20 cellular contexts compared by ENCODE assay signal in the genomic region with DNA sequence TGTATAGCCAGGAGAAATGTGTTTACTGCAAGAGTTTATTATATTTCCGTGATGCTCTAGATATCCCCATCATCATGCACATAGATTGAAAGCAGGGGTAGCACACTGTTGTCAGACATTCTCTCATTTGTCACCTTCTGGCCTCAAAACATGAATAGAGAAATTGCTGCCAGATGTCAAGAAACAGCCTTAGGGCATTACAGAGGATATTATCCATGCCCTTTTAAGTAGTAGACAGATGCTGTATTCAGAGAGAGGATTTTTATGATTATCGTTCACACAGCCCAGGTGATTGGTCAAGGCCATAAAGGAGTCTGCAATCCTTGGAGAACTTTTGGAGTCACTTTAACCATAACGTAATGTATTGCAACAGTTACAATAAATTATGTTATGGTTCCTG.
"Had no signal": no experiment of that assay in that cellular context is flagged by ENCODE, and none has a peak within 500 bp of the region (broad histone marks: within the 10 kb centered on the region; RNA-seq: fewer than 3 reads in every experiment).

No MANE protein-coding gene starts in this region.

- H3K9me3 ChIP-seq: ascending aorta, colonic mucosa, mucosa of descending colon, prostate gland, right lobe of liver, testis, upper lobe of left lung had no signal

- H3K27me3 ChIP-seq: ascending aorta, colonic mucosa, heart right ventricle, neural progenitor cell, right lobe of liver, testis, upper lobe of left lung had no signal

- H3K4me3 ChIP-seq: ascending aorta, colonic mucosa, heart right ventricle, mucosa of descending colon, neural progenitor cell, prostate gland, right lobe of liver, testis, upper lobe of left lung had no signal

- ATAC-seq: activated CD4-positive, CD25-positive, alpha-beta regulatory T cell treated with anti-CD3 and anti-CD28 coated beads, Interleukin-2, amount 50 U/mL, for 24 hours; activated naive CD8-positive, alpha-beta T cell treated with anti-CD3 and anti-CD28 coated beads, Interleukin-2, amount 50 U/mL, for 24 hours; activated T-cell treated with anti-CD3 and anti-CD28 coated beads, Interleukin-2, amount 50 U/mL, for 4 hours; heart right ventricle; left ventricle myocardium superior; mucosa of descending colon; right lobe of liver; stimulated activated memory B cell treated with anti-CD40 and anti-IgM and Interleukin-4, amounts not matched to agents 10 μg/mL and 1 μg/mL and 100 μg/mL, for 72 hours had no signal

- H3K4me1 ChIP-seq: ascending aorta, colonic mucosa, heart right ventricle, neural progenitor cell, prostate gland, right lobe of liver, testis, upper lobe of left lung had no signal

- H3K36me3 ChIP-seq: ascending aorta, colonic mucosa, heart right ventricle, neural progenitor cell, prostate gland, right lobe of liver, upper lobe of left lung had no signal

- DNase-seq: activated CD4-positive, alpha-beta T cell treated with anti-CD3 and anti-CD28 coated beads, Interleukin-2, amount 50 U/mL, for 1 hour; activated CD8-positive, alpha-beta memory T cell treated with anti-CD3 and anti-CD28 coated beads, Interleukin-2, amount 50 U/mL, for 4 hours; activated naive CD4-positive, alpha-beta T cell treated with anti-CD3 and anti-CD28 coated beads for 36 hours; activated naive CD8-positive, alpha-beta T cell treated with anti-CD3 and anti-CD28 coated beads, Interleukin-2, amount 50 U/mL, for 24 hours; activated T-cell treated with anti-CD3 and anti-CD28 coated beads, Interleukin-2, amount 50 U/mL, for 4 hours; colonic mucosa; erythroblast; heart right ventricle; left ventricle myocardium superior; mucosa of descending colon; naive B cell; right lobe of liver; stimulated activated CD4-positive, alpha-beta T cell treated with anti-CD3 and anti-CD28 coated beads, Interleukin-4, amount 100 ng/mL, for 4 hours; testis; upper lobe of left lung had no signal
